In the genomic region with DNA sequence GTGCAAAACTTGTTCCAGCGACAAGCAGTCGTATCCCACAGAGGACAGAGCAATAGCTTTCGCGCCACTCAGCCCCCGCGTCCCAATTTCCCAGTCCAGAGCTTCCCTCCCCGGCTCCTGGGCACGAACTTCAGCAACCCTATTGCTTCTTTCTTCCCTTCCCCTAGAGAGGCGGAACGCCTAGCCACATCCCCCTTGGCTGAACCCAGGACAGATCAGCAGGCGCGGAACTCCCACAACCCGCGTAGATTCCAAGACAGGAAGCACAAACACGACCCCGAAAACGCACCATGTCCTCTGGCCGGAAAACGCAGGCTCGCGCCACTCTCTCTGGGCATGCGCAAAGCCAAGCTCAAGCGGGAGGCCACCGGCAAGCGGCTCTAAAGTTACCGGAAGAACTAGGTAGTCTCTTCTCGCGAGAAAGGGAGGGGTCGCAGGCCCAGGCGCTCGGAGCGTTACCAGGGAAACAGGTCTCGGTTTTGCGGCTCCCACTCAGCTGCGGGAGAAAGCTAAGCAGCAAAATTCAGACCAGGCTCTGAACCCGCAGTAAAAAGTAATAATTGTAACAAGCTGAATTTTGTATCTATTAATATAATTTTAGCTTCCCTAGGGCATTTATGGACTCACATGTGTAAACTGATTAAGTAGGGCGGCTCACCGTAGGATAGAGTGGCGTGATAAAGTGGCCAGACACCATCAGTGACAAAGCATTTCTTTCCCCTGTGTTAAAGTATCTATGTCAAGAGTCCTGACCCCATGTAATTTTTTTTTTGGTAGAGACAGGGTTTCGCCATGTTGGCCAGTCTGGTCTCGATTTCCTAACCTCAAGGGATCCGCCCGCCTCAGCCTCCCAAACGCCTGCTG, we compare ENCODE assay signal across 8 cellular contexts. TPM values are rescaled to one million over a fixed set of nuclear protein-coding genes. Genes with fewer than 3 reads are reported as not detected.
DNase-seq lines count a peak whose midpoint lies in the region; ATAC-seq and TF ChIP-seq lines count a peak whose summit lies in the region.

Gene TMEM209 (minus strand): TSS at position 323 of the 864 bp plus-strand sequence. CDS start 31 bp downstream, at position 292.

- H3K4me3 ChIP-seq in choroid plexus epithelial cell (ENCODE audit: low read depth, low read length) = peak within 1 kb of the TSS; percentile 90
- peak within 1 kb of the TSS; percentile 80 for H3K4me3 ChIP-seq in kidney epithelial cell (ENCODE audit: low read depth, low read length)

- no peaks in the 10 kb centered on the region for H3K27me3 Mint-ChIP-seq in activated CD4-positive, alpha-beta T cell treated with anti-CD3 and anti-CD28 coated beads for 36 hours

- H3K27ac Mint-ChIP-seq in activated CD4-positive, alpha-beta T cell treated with anti-CD3 and anti-CD28 coated beads for 36 hours = peak within 1 kb of the TSS; percentile 100

- CTCF ChIA-PET in activated CD4-positive, alpha-beta T cell treated with anti-CD3 and anti-CD28 coated beads for 36 hours (lab: Charles Lee) = interaction anchor here (0.5 to 1.7 kb wide), 13 partner anchors 9 to 553 kb away, joined by 3 to 6 read pairs (median 4); no protein-coding TSS in a partner anchor

- DNase-seq in Ammon's horn (ENCODE audit: low spot score) (peak; percentile 96), GM19238 (ENCODE audit: insufficient read length, low spot score) (peak; percentile 90), NCI-H524 (lab: John Stamatoyannopoulos, UW) (peak; percentile 93 to 98), choroid plexus epithelial cell (ENCODE audit: low read depth) (peak; percentile 98), kidney epithelial cell (ENCODE audit: low read depth) (peak; percentile 91)
- peak; percentile 96 for DNase-seq in activated CD4-positive, alpha-beta T cell treated with anti-CD3 and anti-CD28 coated beads for 36 hours
- peak; percentile 93 for DNase-seq in stimulated activated CD4-positive, alpha-beta T cell treated with anti-CD3 and anti-CD28 coated beads, Interleukin-15, amount 100 ng/mL, for 48 hours (ENCODE audit: low read depth in 2 of 2)

- peak; percentile 94 for ATAC-seq in HG03442 (IDR thresholded peaks at IDR 0.05; ENCODE audit: unreplicated experiment)
- ATAC-seq in activated CD4-positive, alpha-beta T cell treated with anti-CD3 and anti-CD28 coated beads for 36 hours = peak; percentile 98

- peak within 1 kb of the TSS; percentile 93 for H3K4me3 Mint-ChIP-seq in activated CD4-positive, alpha-beta T cell treated with anti-CD3 and anti-CD28 coated beads for 36 hours

- no peaks in the 10 kb centered on the region for H3K27me3 ChIP-seq in kidney epithelial cell (ENCODE audit: control insufficient read depth, insufficient read depth, low read length)

- POLR2A ChIA-PET in activated CD4-positive, alpha-beta T cell treated with anti-CD3 and anti-CD28 coated beads for 36 hours (lab: Charles Lee) = interaction anchor here (0.6 to 1.5 kb wide), 7 partner anchors 22 to 767 kb away, joined by 3 to 5 read pairs (median 3); partner anchors contain the start of gene KLHDC10

- no peaks in the 10 kb centered on the region for H3K9me3 Mint-ChIP-seq in activated CD4-positive, alpha-beta T cell treated with anti-CD3 and anti-CD28 coated beads for 36 hours (ENCODE audit: low read depth)

- H3K36me3 Mint-ChIP-seq in activated CD4-positive, alpha-beta T cell treated with anti-CD3 and anti-CD28 coated beads for 36 hours (ENCODE audit: low read depth) = peaks cover 28% of the 10 kb centered on the region

- intact Hi-C loops in activated CD4-positive, alpha-beta T cell treated with anti-CD3 and anti-CD28 coated beads for 36 hours (cut with DNase I, micrococcal nuclease) = loop anchor here (1.0 to 10.0 kb wide), 10 partner anchors 25 to 591 kb away; partner anchors contain the start of genes KLHDC10 (in 2 of the 2), COPG2 (in 1 of the 2), NRF1 (in 1 of the 2) and ZC3HC1 (in 1 of the 2)

- peaks cover 35% of the 10 kb centered on the region for H3K4me1 Mint-ChIP-seq in activated CD4-positive, alpha-beta T cell treated with anti-CD3 and anti-CD28 coated beads for 36 hours

- no peak for TF ChIP-seq CTCF in choroid plexus epithelial cell (conservative IDR thresholded peaks at IDR 0.05; ENCODE audit: low read depth, low read length)
- no peak for TF ChIP-seq CTCF in kidney epithelial cell (IDR thresholded peaks at IDR 0.05; ENCODE audit: insufficient read depth, low read length, poor library complexity, severe bottlenecking)

- H3K36me3 ChIP-seq in kidney epithelial cell (ENCODE audit: control insufficient read depth, insufficient read depth, low read length) = no peaks in the 10 kb centered on the region

RNA-seq across cellular contexts. Expression of gene TMEM209, which starts in this region (rescaled TPM):
- 10 to 100 TPM; 41.0 to 57.0 TPM for total RNA-seq in activated CD4-positive, alpha-beta T cell treated with anti-CD3 and anti-CD28 coated beads for 36 hours
- total RNA-seq in kidney epithelial cell = 22.1 and 24.0 TPM in 2 replicates

Comparison
In these comparisons a context has a peak if more than half of its experiments do, and no peak if none do; other contexts are left out.
1. Peak in every context shown above with its lines: DNase-seq, ATAC-seq and H3K4me3 ChIP-seq.